ENCODE assay signal across 8 cellular contexts in the genomic region with DNA sequence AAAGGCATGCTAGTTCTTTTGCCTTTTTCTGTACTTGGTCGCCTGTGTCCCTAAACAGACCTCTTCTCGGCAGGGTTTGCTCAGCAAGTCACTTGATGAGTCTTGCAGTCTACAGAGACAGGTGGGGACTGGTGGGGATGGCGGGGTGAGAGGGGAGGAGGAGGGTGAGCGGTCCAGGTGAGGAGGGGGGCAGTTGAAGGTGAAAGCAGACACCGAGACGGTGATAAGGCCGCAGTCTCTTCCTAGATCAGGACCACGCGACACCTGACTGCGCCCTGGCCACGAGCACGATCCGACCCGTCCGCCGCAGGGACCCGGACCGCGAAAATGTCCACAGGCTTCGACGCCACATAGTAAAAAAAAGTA. TPM values are rescaled to one million over a fixed set of nuclear protein-coding genes. Genes with fewer than 3 reads are reported as not detected.
DNase-seq lines count a peak whose midpoint lies in the region; ATAC-seq and TF ChIP-seq lines count a peak whose summit lies in the region.

No MANE protein-coding gene starts in this region.

- H3K36me3 ChIP-seq in left ventricle myocardium inferior (peaks cover 2% of the 10 kb centered on the region), gastrocnemius medialis (no peaks in the 10 kb centered on the region)

- H3K4me3 ChIP-seq in LNCaP clone FGC (ENCODE audit: low read depth, low read length) (peak overlapping the region; percentile 83), left ventricle myocardium inferior (peak overlapping the region; percentile 81), gastrocnemius medialis (peak overlapping the region; percentile 65 to 79 (median 70))

- intact Hi-C loops in left ventricle myocardium inferior (cut with micrococcal nuclease) (no loop called here), gastrocnemius medialis (cut with DNase I; ENCODE audit: low total_unique reads) (no loop called here)

- peak; percentile 5 for DNase-seq in AG08396 (ENCODE audit: low spot score)
- DNase-seq in LNCaP clone FGC (ENCODE audit: low read depth): no peak
- DNase-seq in activated T-helper 1 cell treated with Interleukin-2 at 50 U/mL for 16 hours (ENCODE audit: low read depth): peak; percentile 6
- no peak for DNase-seq in left ventricle myocardium inferior
- DNase-seq in gastrocnemius medialis: no peak
- no peak for DNase-seq in NK-92 (lab: John Stamatoyannopoulos, UW; ENCODE audit: unreplicated experiment)

- H3K9me3 ChIP-seq in left ventricle myocardium inferior (replicated peaks) (no peaks in the 10 kb centered on the region), gastrocnemius medialis (no peaks in the 10 kb centered on the region)

- peak; percentile 29 for ATAC-seq in GM19035 (IDR thresholded peaks at IDR 0.05; ENCODE audit: unreplicated experiment)
- ATAC-seq in gastrocnemius medialis: no peak
- ATAC-seq in HG02840 (IDR thresholded peaks at IDR 0.05; ENCODE audit: low FRiP score, unreplicated experiment): no peak

- H3K27ac ChIP-seq in left ventricle myocardium inferior (replicated peaks): peak overlapping the region; percentile 33
- H3K27ac ChIP-seq in gastrocnemius medialis: peak overlapping the region; percentile 15 to 52 (median 40)

- in situ Hi-C loops in gastrocnemius medialis (cut with MboI; ENCODE audit: low sequenced_read_pairs in 4 of 4): no loop called here

- H3K4me1 ChIP-seq in left ventricle myocardium inferior: peaks cover 20% of the 10 kb centered on the region
- H3K4me1 ChIP-seq in gastrocnemius medialis: no peaks in the 10 kb centered on the region

- no peak for TF ChIP-seq POLR2A in gastrocnemius medialis (IDR thresholded peaks at IDR 0.05)

- no peak for TF ChIP-seq CTCF in LNCaP clone FGC (IDR thresholded peaks at IDR 0.05; ENCODE audit: control insufficient read depth, extremely low read depth, insufficient read depth)
- no peak for TF ChIP-seq CTCF in left ventricle myocardium inferior (IDR thresholded peaks at IDR 0.05; ENCODE audit: borderline replicate concordance)
- no peak for TF ChIP-seq CTCF in gastrocnemius medialis (IDR thresholded peaks at IDR 0.05 in 4 of 5, conservative IDR thresholded peaks at IDR 0.05 in 1 of 5)

- H3K27me3 ChIP-seq in left ventricle myocardium inferior (ENCODE audit: low read depth): no peaks in the 10 kb centered on the region
- H3K27me3 ChIP-seq in gastrocnemius medialis: no peaks in the 10 kb centered on the region

RNA-seq across cellular contexts. Expression of a gene that starts 0.6 kb away (rescaled TPM):
- total RNA-seq in left ventricle myocardium inferior (6.7 TPM), gastrocnemius medialis (1 to 10 TPM in 3 of 4 donors, under 1 TPM in 1; 0.88 to 2.4 (median 2.1) TPM)

Comparison
In these comparisons a context has a peak if more than half of its experiments do, and no peak if none do; other contexts are left out.
1. DNase-seq: peak in AG08396 (single experiment) and activated T-helper 1 cell treated with Interleukin-2 at 50 U/mL for 16 hours (single experiment); none in LNCaP clone FGC (single experiment), left ventricle myocardium inferior (single experiment), gastrocnemius medialis (0 of 2) and NK-92 (single experiment).
2. Peak in every context shown above with its lines, with median percentiles within 50 percentile points of each other: H3K4me3 ChIP-seq.